ENCODE assay signal across 1 cellular context in the genomic region with DNA sequence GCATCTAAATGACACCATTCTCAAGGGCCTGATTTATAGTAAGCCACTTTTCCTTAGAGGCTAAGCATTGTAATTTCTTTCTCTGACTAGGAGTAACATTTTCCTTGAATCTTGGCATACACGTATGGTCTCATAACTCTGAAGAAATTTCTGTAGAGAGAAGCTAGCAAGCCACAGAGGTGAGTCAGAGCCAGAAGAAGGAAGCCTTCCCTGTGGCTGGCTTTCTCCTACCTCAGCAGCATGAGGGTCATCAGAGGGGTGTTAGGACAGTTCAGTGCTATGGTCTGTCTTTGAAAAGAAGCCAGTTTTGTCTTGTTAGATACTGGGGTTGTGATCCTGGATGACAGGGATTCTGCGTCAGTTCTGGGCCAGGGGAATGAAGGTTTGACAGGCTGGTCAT.
TF ChIP-seq lines count a peak whose summit lies in the region.

No MANE protein-coding gene starts in this region.

TF ChIP-seq in HepG2, 621 proteins besides CTCF, POLR2A, EP300 and RAD21 (continued from another document):
- TF ChIP-seq ZNF776 (CRISPR knock-in tag; IDR thresholded peaks at IDR 0.05) (no peak), ZSCAN22 (CRISPR knock-in tag; IDR thresholded peaks at IDR 0.05) (no peak), NFE2L2 (IDR thresholded peaks at IDR 0.05; ENCODE audit: low read length) (no peak), RARA (CRISPR knock-in tag; IDR thresholded peaks at IDR 0.05) (no peak), REXO4 (CRISPR knock-in tag; IDR thresholded peaks at IDR 0.05; ENCODE audit: borderline replicate concordance) (no peak), ZNF124 (CRISPR knock-in tag; IDR thresholded peaks at IDR 0.05) (no peak), ZNF775 (CRISPR knock-in tag; IDR thresholded peaks at IDR 0.05; ENCODE audit: borderline replicate concordance) (no peak)
- TF ChIP-seq, protein P1, sequence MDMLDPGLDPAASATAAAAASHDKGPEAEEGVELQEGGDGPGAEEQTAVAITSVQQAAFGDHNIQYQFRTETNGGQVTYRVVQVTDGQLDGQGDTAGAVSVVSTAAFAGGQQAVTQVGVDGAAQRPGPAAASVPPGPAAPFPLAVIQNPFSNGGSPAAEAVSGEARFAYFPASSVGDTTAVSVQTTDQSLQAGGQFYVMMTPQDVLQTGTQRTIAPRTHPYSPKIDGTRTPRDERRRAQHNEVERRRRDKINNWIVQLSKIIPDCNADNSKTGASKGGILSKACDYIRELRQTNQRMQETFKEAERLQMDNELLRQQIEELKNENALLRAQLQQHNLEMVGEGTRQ (IDR thresholded peaks at IDR 0.05; ENCODE audit: low read depth, low read length) = no peak
- TF ChIP-seq, protein P1 (CRISPR knock-in tag; IDR thresholded peaks at IDR 0.05; ENCODE audit: borderline replicate concordance) = no peak
- TF ChIP-seq, protein P2, sequence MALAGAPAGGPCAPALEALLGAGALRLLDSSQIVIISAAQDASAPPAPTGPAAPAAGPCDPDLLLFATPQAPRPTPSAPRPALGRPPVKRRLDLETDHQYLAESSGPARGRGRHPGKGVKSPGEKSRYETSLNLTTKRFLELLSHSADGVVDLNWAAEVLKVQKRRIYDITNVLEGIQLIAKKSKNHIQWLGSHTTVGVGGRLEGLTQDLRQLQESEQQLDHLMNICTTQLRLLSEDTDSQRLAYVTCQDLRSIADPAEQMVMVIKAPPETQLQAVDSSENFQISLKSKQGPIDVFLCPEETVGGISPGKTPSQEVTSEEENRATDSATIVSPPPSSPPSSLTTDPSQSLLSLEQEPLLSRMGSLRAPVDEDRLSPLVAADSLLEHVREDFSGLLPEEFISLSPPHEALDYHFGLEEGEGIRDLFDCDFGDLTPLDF (CRISPR knock-in tag; IDR thresholded peaks at IDR 0.05) = no peak
- TF ChIP-seq, protein P3, sequence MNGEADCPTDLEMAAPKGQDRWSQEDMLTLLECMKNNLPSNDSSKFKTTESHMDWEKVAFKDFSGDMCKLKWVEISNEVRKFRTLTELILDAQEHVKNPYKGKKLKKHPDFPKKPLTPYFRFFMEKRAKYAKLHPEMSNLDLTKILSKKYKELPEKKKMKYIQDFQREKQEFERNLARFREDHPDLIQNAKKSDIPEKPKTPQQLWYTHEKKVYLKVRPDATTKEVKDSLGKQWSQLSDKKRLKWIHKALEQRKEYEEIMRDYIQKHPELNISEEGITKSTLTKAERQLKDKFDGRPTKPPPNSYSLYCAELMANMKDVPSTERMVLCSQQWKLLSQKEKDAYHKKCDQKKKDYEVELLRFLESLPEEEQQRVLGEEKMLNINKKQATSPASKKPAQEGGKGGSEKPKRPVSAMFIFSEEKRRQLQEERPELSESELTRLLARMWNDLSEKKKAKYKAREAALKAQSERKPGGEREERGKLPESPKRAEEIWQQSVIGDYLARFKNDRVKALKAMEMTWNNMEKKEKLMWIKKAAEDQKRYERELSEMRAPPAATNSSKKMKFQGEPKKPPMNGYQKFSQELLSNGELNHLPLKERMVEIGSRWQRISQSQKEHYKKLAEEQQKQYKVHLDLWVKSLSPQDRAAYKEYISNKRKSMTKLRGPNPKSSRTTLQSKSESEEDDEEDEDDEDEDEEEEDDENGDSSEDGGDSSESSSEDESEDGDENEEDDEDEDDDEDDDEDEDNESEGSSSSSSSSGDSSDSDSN (CRISPR knock-in tag; IDR thresholded peaks at IDR 0.05) = no peak
